In genomic region chrX:23783569-23784486, GRCh38 we compare ENCODE assay signal across 2 cellular contexts.
TF ChIP-seq lines count a peak whose summit lies in the region.

No MANE protein-coding gene starts in this region.

TF ChIP-seq in SK-N-SH, 30 proteins besides CTCF, POLR2A, EP300 and RAD21 (continued from another document):
- no peak for TF ChIP-seq ZBTB33 (IDR thresholded peaks at IDR 0.05; ENCODE audit: borderline replicate concordance, low read depth)
- TF ChIP-seq YY1 (IDR thresholded peaks at IDR 0.05; ENCODE audit: low read depth) = no peak
- TF ChIP-seq REST (IDR thresholded peaks at IDR 0.05; ENCODE audit: low read depth, low read length) = no peak
- no peak for TF ChIP-seq POLR2AphosphoS5 (IDR thresholded peaks at IDR 0.05; ENCODE audit: low read depth, low read length)

TF ChIP-seq in SK-N-SH treated with all-trans-retinoic acid at 6 μM for 48 hours, 23 proteins besides CTCF, POLR2A, EP300 and RAD21 (continued from another document):
- no peak for TF ChIP-seq PATZ1 (CRISPR knock-in tag; IDR thresholded peaks at IDR 0.05; ENCODE audit: borderline replicate concordance)
- no peak for TF ChIP-seq ZC3H10 (CRISPR knock-in tag; IDR thresholded peaks at IDR 0.05)
- TF ChIP-seq ISL1 (CRISPR knock-in tag; IDR thresholded peaks at IDR 0.05) = no peak
